ENCODE assay signal across 22 cellular contexts in genomic region chr11:10236850-10237249, GRCh38. TPM values are rescaled to one million over a fixed set of nuclear protein-coding genes. Genes with fewer than 3 reads are reported as not detected.
DNase-seq lines count a peak whose midpoint lies in the region; ATAC-seq and TF ChIP-seq lines count a peak whose summit lies in the region.
"Had no signal": no experiment of that assay in that cellular context is flagged by ENCODE, and none has a peak within 500 bp of the region (broad histone marks: within the 10 kb centered on the region; RNA-seq: fewer than 3 reads in every experiment).

No MANE protein-coding gene starts in this region.

- no peaks in the 10 kb centered on the region for H3F3A ChIP-seq in GM23338 (replicated peaks; ENCODE audit: low read depth)

- H3K36me3 Mint-ChIP-seq in GM23338 (ENCODE audit: low read depth): peaks cover 48% of the 10 kb centered on the region

- H3K4me2 ChIP-seq in GM23338: no peak overlapping the region
- H3K4me2 ChIP-seq: A549; BLaER1 treated with 17β-estradiol and CSF1 and Interleukin-3, amounts not matched to agents 10 nM and 100 nM had no signal

- H3K4me3 ChIP-seq in GM23338: no peak overlapping the region
- H3K4me3 ChIP-seq: A549; BLaER1 treated with 17β-estradiol and CSF1 and Interleukin-3, amounts not matched to agents 10 nM and 100 nM; HAP-1 had no signal

- no peaks in the 10 kb centered on the region; the same call in 2 of the 3 replicates for H3K4me1 Mint-ChIP-seq in GM23338

- H3K27ac Mint-ChIP-seq in GM23338: no peak overlapping the region
- H3K27ac Mint-ChIP-seq: CD4-positive, alpha-beta T cell; CD8-positive, alpha-beta memory T cell had no signal

- peaks cover 30% of the 10 kb centered on the region for H3K79me2 ChIP-seq in GM23338 (replicated peaks; ENCODE audit: insufficient read depth)

- no peaks in the 10 kb centered on the region for H4K20me1 ChIP-seq in GM23338 (replicated peaks; ENCODE audit: insufficient read depth)

- ATAC-seq in GM23338 (no peak), GM18511 (IDR thresholded peaks at IDR 0.05; ENCODE audit: unreplicated experiment) (no peak)
- ATAC-seq: A549 had no signal

- H3K9me2 ChIP-seq in GM23338 (ENCODE audit: insufficient read depth): no peaks in the 10 kb centered on the region; the same call in 1 of the 2 replicates

- H3K36me3 ChIP-seq in GM23338 (ENCODE audit: insufficient read depth): peaks cover 16% of the 10 kb centered on the region; the same call in 1 of the 2 replicates
- H3K36me3 ChIP-seq: BE2C, HAP-1 had no signal

- H3K27ac ChIP-seq in GM23338 (ENCODE audit: low read depth): 0 out of 2 replicates have a peak overlapping the region, but pooled peaks have one; percentile 40
- H3K27ac ChIP-seq: A549; BLaER1 treated with 17β-estradiol and CSF1 and Interleukin-3, amounts not matched to agents 10 nM and 100 nM had no signal

- no peak overlapping the region for H3K4me3 Mint-ChIP-seq in GM23338
- H3K4me3 Mint-ChIP-seq: CD14-positive monocyte; CD4-positive, alpha-beta T cell; CD8-positive, alpha-beta memory T cell had no signal

- in situ Hi-C loops in GM13976 (cut with MboI; ENCODE audit: low sequenced_read_pairs, unreplicated experiment): no loop called here

- H3K4me1 ChIP-seq in GM23338 (ENCODE audit: insufficient read depth): no peaks in the 10 kb centered on the region
- H3K4me1 ChIP-seq: BE2C, HAP-1 had no signal

- TF ChIP-seq CTCF in GM23338 (conservative IDR thresholded peaks at IDR 0.05; ENCODE audit: low read depth in 2 of 2) (no peak), GM13976 (IDR thresholded peaks at IDR 0.05; ENCODE audit: borderline replicate concordance, control extremely low read depth, extremely low read depth, insufficient read depth, missing control alignments) (no peak)

- peaks cover 6% of the 10 kb centered on the region for H3K27me3 Mint-ChIP-seq in GM23338 (ENCODE audit: insufficient read depth, low read depth, poor library complexity)
- H3K27me3 Mint-ChIP-seq: CD4-positive, alpha-beta T cell had no signal

- no peaks in the 10 kb centered on the region for H3K27me3 ChIP-seq in GM23338 (ENCODE audit: insufficient read depth)
- H3K27me3 ChIP-seq: BE2C; BLaER1 treated with 17β-estradiol and CSF1 and Interleukin-3, amounts not matched to agents 10 nM and 100 nM had no signal

- H3K9me3 Mint-ChIP-seq in GM23338: peaks cover 37% of the 10 kb centered on the region
- H3K9me3 Mint-ChIP-seq: CD4-positive, alpha-beta T cell; CD8-positive, alpha-beta memory T cell had no signal

- no peak for DNase-seq in GM23338 (ENCODE audit: low spot score)
- DNase-seq in NCI-H226: peak; percentile 62
- peak; percentile 57 for DNase-seq in islet precursor cell
- DNase-seq in GM13976 (ENCODE audit: low spot score): no peak
- DNase-seq in activated CD4-positive, alpha-beta T cell treated with anti-CD3 and anti-CD28 coated beads, Interleukin-2, amount 50 U/mL, for 1 hour: no peak
- no peak for DNase-seq in GM03348 (ENCODE audit: low spot score)
- DNase-seq: 8988T; ACHN; AML-193; BE2C; CD4-positive, alpha-beta T cell; CD8-positive, alpha-beta memory T cell; DMS 273 treated with DMSO at 0.1 percent for 48 hours; DMS79; EL; GF-D8; GOT3 had no signal

- no peak overlapping the region for H2AFZ ChIP-seq in GM23338

TF ChIP-seq in GM23338, 12 proteins besides CTCF, POLR2A, EP300 and RAD21:
- TF ChIP-seq CREB1 (CRISPR knock-in tag; IDR thresholded peaks at IDR 0.05; ENCODE audit: low read depth) (no peak), POLR2AphosphoS5 (IDR thresholded peaks at IDR 0.05; ENCODE audit: low read depth) (no peak), STAT1 (IDR thresholded peaks at IDR 0.05; ENCODE audit: unreplicated experiment) (no peak), EZH2phosphoT487 (IDR thresholded peaks at IDR 0.05; ENCODE audit: unreplicated experiment) (no peak)
TF ChIP-seq in GM23338: peak in this region for 0.

RNA-seq across cellular contexts. Expression of gene SBF2, which starts 57.2 kb away (rescaled TPM):
- total RNA-seq in GM23338 (2014; rRNA removed; shearing (Covaris generic)): 49.1 and 53.5 TPM in 2 replicates
- 20.2 and 25.6 TPM in 2 replicates for polyA plus RNA-seq in GM23338 (2016; fragmentation: Nextera tagmentation; extraction: Ambion mirVana)

Comparison
In these comparisons a context has a peak if more than half of its experiments do, and no peak if none do; other contexts are left out.
1. DNase-seq: peak in NCI-H226 (single experiment) and islet precursor cell (single experiment); none in GM23338 (single experiment), GM13976 (single experiment), activated CD4-positive, alpha-beta T cell treated with anti-CD3 and anti-CD28 coated beads, Interleukin-2, amount 50 U/mL, for 1 hour (single experiment) and GM03348 (single experiment).